ENCODE assay signal across 7 cellular contexts in genomic region chr13:99086149-99086868, GRCh38.
DNase-seq lines count a peak whose midpoint lies in the region; ATAC-seq lines count a peak whose summit lies in the region.

No MANE protein-coding gene starts in this region.

- H3K27me3 Mint-ChIP-seq in activated CD4-positive, alpha-beta memory T cell treated with anti-CD3 and anti-CD28 coated beads for 36 hours, result no peaks in the 10 kb centered on the region

- POLR2A ChIA-PET in activated CD4-positive, alpha-beta memory T cell treated with anti-CD3 and anti-CD28 coated beads for 36 hours (lab: Charles Lee), result interaction anchor here (0.6 to 2.1 kb wide), 14 partner anchors 8 to 218 kb away, joined by 3 to 6 read pairs (median 3); partner anchors contain the start of gene UBAC2

- peak overlapping the region; percentile 82 for H3K56ac ChIP-seq in mesendoderm (ENCODE audit: low read length)

- peak overlapping the region; percentile 42 for H3K18ac ChIP-seq in mesendoderm (ENCODE audit: low read length)

- H2BK5ac ChIP-seq in mesendoderm (ENCODE audit: low read length), result no peak overlapping the region

- peaks cover 32% of the 10 kb centered on the region for H3K4me1 Mint-ChIP-seq in activated CD4-positive, alpha-beta memory T cell treated with anti-CD3 and anti-CD28 coated beads for 36 hours (ENCODE audit: low read depth)

- H4K8ac ChIP-seq in mesendoderm (ENCODE audit: low read depth, low read length), result no peak overlapping the region

- no peak overlapping the region for H4K5ac ChIP-seq in mesendoderm (ENCODE audit: low read length)

- H2BK15ac ChIP-seq in mesendoderm (replicated peaks; ENCODE audit: low read depth), result no peak overlapping the region

- H3K23ac ChIP-seq in mesendoderm (ENCODE audit: low read length), result peak overlapping the region; percentile 66

- H2AK5ac ChIP-seq in mesendoderm (ENCODE audit: low read length), result no peak overlapping the region

- H3K4me3 Mint-ChIP-seq in activated CD4-positive, alpha-beta memory T cell treated with anti-CD3 and anti-CD28 coated beads for 36 hours, result peak overlapping the region; percentile 72

- H3K4me3 ChIP-seq in effector memory CD4-positive, alpha-beta T cell (ENCODE audit: insufficient read depth, low read depth, low read length, poor library complexity, severe bottlenecking), result peak overlapping the region; percentile 82
- peak overlapping the region; percentile 51 for H3K4me3 ChIP-seq in mesendoderm (ENCODE audit: low read length)

- peak overlapping the region; percentile 93 for H3K4me2 ChIP-seq in mesendoderm (ENCODE audit: low read length)

- no peaks in the 10 kb centered on the region for H3K27me3 ChIP-seq in effector memory CD4-positive, alpha-beta T cell (replicated peaks; ENCODE audit: control insufficient read depth, insufficient read depth, low read length, poor library complexity, severe bottlenecking)
- H3K27me3 ChIP-seq in mesendoderm (ENCODE audit: insufficient read depth, low read length, poor library complexity), result peaks cover 7% of the 10 kb centered on the region

- intact Hi-C loops in activated CD4-positive, alpha-beta memory T cell treated with anti-CD3 and anti-CD28 coated beads for 36 hours (cut with micrococcal nuclease), result loop anchor here (2.0 to 10.0 kb wide), 6 partner anchors 38 to 512 kb away; partner anchors contain the start of gene STK24

- peak overlapping the region; percentile 82 for H3K9ac ChIP-seq in mesendoderm (ENCODE audit: low read length)

- peak overlapping the region; percentile 96 for H3K27ac ChIP-seq in effector memory CD4-positive, alpha-beta T cell (ENCODE audit: insufficient read depth, low read length, poor library complexity, severe bottlenecking)
- H3K27ac ChIP-seq in mesendoderm (ENCODE audit: low read depth, low read length), result no peak overlapping the region

- CTCF ChIA-PET in activated CD4-positive, alpha-beta memory T cell treated with anti-CD3 and anti-CD28 coated beads for 36 hours (lab: Charles Lee), result interaction anchor here (1.1 to 1.8 kb wide), 4 partner anchors 31 to 180 kb away, joined by 3 to 7 read pairs (median 4); no protein-coding TSS in a partner anchor

- H3K4me1 ChIP-seq in effector memory CD4-positive, alpha-beta T cell (ENCODE audit: control insufficient read depth, insufficient read depth, low read length, poor library complexity, severe bottlenecking), result peaks cover 26% of the 10 kb centered on the region
- H3K4me1 ChIP-seq in mesendoderm (ENCODE audit: control insufficient read depth, low read depth, low read length), result peaks cover 2% of the 10 kb centered on the region

- H3K4ac ChIP-seq in mesendoderm (ENCODE audit: low read depth, low read length), result no peak overlapping the region

- peak overlapping the region; percentile 42 for H3K27ac Mint-ChIP-seq in activated CD4-positive, alpha-beta memory T cell treated with anti-CD3 and anti-CD28 coated beads for 36 hours

- WGBS in mesendoderm (ENCODE audit: extremely low coverage, insufficient coverage, low lambda C conversion rate), result no CpG with 5 or more reads among the region's 121 CpGs

- DNase-seq in NCI-H1092 treated with DMSO at 0.1 percent for 48 hours (lab: John Stamatoyannopoulos, UW) (peak; percentile 55), mesendoderm (peak; percentile 48)
- DNase-seq in activated CD4-positive, alpha-beta memory T cell treated with anti-CD3 and anti-CD28 coated beads for 36 hours, result peak; percentile 82
- peak; percentile 57 to 72 (median 60) for DNase-seq in effector memory CD4-positive, alpha-beta T cell
- peak; percentile 32 for DNase-seq in stimulated activated CD8-positive, alpha-beta memory T cell treated with anti-CD3 and anti-CD28 coated beads, Interleukin-15, amount 100 ng/mL, for 24 hours (ENCODE audit: low read depth)

- no peaks in the 10 kb centered on the region for H3K9me3 Mint-ChIP-seq in activated CD4-positive, alpha-beta memory T cell treated with anti-CD3 and anti-CD28 coated beads for 36 hours

- H3K79me2 ChIP-seq in mesendoderm (ENCODE audit: control insufficient read depth, insufficient read depth, low read length), result no peaks in the 10 kb centered on the region

- no peaks in the 10 kb centered on the region for H3K36me3 ChIP-seq in effector memory CD4-positive, alpha-beta T cell (ENCODE audit: control insufficient read depth, insufficient read depth, low read length)
- no peaks in the 10 kb centered on the region for H3K36me3 ChIP-seq in mesendoderm (ENCODE audit: control insufficient read depth, insufficient read depth, low read length)

- no peaks in the 10 kb centered on the region for H3K36me3 Mint-ChIP-seq in activated CD4-positive, alpha-beta memory T cell treated with anti-CD3 and anti-CD28 coated beads for 36 hours

- H2BK120ac ChIP-seq in mesendoderm (ENCODE audit: low read depth, low read length), result no peak overlapping the region

- no peaks in the 10 kb centered on the region for H3K79me1 ChIP-seq in mesendoderm (ENCODE audit: low read length)

- peak; percentile 56 for ATAC-seq in GM18511 (IDR thresholded peaks at IDR 0.05; ENCODE audit: unreplicated experiment)
- peak; percentile 47 for ATAC-seq in HG02571 (IDR thresholded peaks at IDR 0.05; ENCODE audit: unreplicated experiment)

- no peaks in the 10 kb centered on the region for H3K9me3 ChIP-seq in effector memory CD4-positive, alpha-beta T cell (ENCODE audit: control insufficient read depth, low read length)

Comparison
In these comparisons a context has a peak if more than half of its experiments do, and no peak if none do; other contexts are left out.
1. DNase-seq: peak in every context shown above with its lines; median percentile 82 in activated CD4-positive, alpha-beta memory T cell treated with anti-CD3 and anti-CD28 coated beads for 36 hours; 60 in effector memory CD4-positive, alpha-beta T cell; 55 in NCI-H1092 treated with DMSO at 0.1 percent for 48 hours; 48 in mesendoderm; 32 in stimulated activated CD8-positive, alpha-beta memory T cell treated with anti-CD3 and anti-CD28 coated beads, Interleukin-15, amount 100 ng/mL, for 24 hours.